19 cellular contexts compared by ENCODE assay signal in the genomic region with DNA sequence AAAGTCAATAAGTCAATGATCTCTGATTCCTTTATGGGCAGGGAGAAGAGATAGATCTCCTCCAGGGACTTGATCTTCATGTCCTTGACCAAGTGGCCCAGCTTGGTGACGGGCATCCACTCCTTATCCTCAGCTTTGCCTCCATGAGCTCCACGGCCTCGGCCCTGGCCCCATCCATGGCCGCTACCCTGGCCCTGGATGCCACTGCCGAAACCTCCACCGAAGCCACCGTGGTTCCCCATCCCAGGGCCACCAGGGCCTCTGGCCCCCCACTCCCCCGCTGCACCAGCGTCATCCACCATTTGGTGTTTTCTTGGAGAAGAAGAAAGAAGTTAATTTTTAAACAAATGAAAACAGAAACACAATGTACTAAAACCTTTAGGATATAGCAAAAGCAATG.
"Had no signal": no experiment of that assay in that cellular context is flagged by ENCODE, and none has a peak within 500 bp of the region (broad histone marks: within the 10 kb centered on the region; RNA-seq: fewer than 3 reads in every experiment).

No MANE protein-coding gene starts in this region.

- DNase-seq: hippocampal formation; hypothalamus; immature natural killer cell; islet precursor cell; kidney; kidney glomerular epithelial cell; left cardiac atrium; left colon; left ventricle myocardium inferior; left ventricle myocardium superior; lower lobe of right lung; mammary epithelial cell; mesendoderm; midbrain; naive B cell; naive thymus-derived CD4-positive, alpha-beta T cell had no signal

- ATAC-seq: left cardiac atrium; left colon; left lobe of liver; left lung; left ventricle myocardium superior; lower lobe of right lung; mucosa of descending colon; naive thymus-derived CD4-positive, alpha-beta T cell had no signal
